14 cellular contexts compared by ENCODE assay signal in genomic region chr10:123890761-123891146, GRCh38. TPM values are rescaled to one million over a fixed set of nuclear protein-coding genes. Genes with fewer than 3 reads are reported as not detected.
DNase-seq lines count a peak whose midpoint lies in the region; ATAC-seq and TF ChIP-seq lines count a peak whose summit lies in the region.
"Had no signal": no experiment of that assay in that cellular context is flagged by ENCODE, and none has a peak within 500 bp of the region (broad histone marks: within the 10 kb centered on the region; RNA-seq: fewer than 3 reads in every experiment).

No MANE protein-coding gene starts in this region.

- H3K9me3 Mint-ChIP-seq in endodermal cell: no peaks in the 10 kb centered on the region

- H3K27ac ChIP-seq in endodermal cell (ENCODE audit: low read depth, low read length) (no peak overlapping the region), mesodermal cell (ENCODE audit: low read depth, low read length, severe bottlenecking) (no peak overlapping the region), subcutaneous abdominal adipose tissue (ENCODE audit: low read depth, low read length) (peak overlapping the region; percentile 57)
- H3K27ac ChIP-seq: PC-9 had no signal

- H3K27ac Mint-ChIP-seq in endodermal cell: no peak overlapping the region

- H3K9me3 ChIP-seq in endodermal cell (ENCODE audit: control insufficient read depth, low read length): no peaks in the 10 kb centered on the region
- H3K9me3 ChIP-seq in mesodermal cell (ENCODE audit: control insufficient read depth, low read length): peaks cover 3% of the 10 kb centered on the region
- no peaks in the 10 kb centered on the region for H3K9me3 ChIP-seq in subcutaneous abdominal adipose tissue (ENCODE audit: control insufficient read depth in 5 of 5, low read length in 5 of 5)

- WGBS in endodermal cell (ENCODE audit: insufficient coverage in 1 of 2, insufficient read length in 1 of 2), 2 experiments: 74 to 87% methylated on average over 4 to 6 of the region's 6 CpGs
- 68 to 73% methylated on average over 3 to 5 of the region's 6 CpGs for WGBS in mesodermal cell (ENCODE audit: insufficient coverage in 2 of 2), 2 experiments

- peak overlapping the region; percentile 48 for H3K4me3 Mint-ChIP-seq in endodermal cell

- peaks cover 47% of the 10 kb centered on the region for H3K27me3 Mint-ChIP-seq in endodermal cell (ENCODE audit: insufficient read depth)

- no peaks in the 10 kb centered on the region for H3K4me1 ChIP-seq in endodermal cell (ENCODE audit: control insufficient read depth, insufficient read depth, low read length)
- H3K4me1 ChIP-seq in mesodermal cell (ENCODE audit: control insufficient read depth, insufficient read depth, low read length, poor library complexity, severe bottlenecking): peaks cover 11% of the 10 kb centered on the region
- peaks cover 3 to 12% (median 9%) of the 10 kb centered on the region in 5 donors for H3K4me1 ChIP-seq in subcutaneous abdominal adipose tissue (ENCODE audit: control insufficient read depth in 5 of 5, insufficient read depth in 5 of 5, low read length in 5 of 5)

- ATAC-seq in GM19023 (IDR thresholded peaks at IDR 0.05; ENCODE audit: unreplicated experiment) (no peak), HG03460 (IDR thresholded peaks at IDR 0.05; ENCODE audit: unreplicated experiment) (no peak)

- peaks cover 6% of the 10 kb centered on the region for H3K4me1 Mint-ChIP-seq in endodermal cell

- DNase-seq in H7: peak; percentile 55
- DNase-seq in endodermal cell: no peak
- DNase-seq in NCI-H2107 treated with DMSO at 0.1 percent for 48 hours (lab: John Stamatoyannopoulos, UW; ENCODE audit: unreplicated experiment): no peak
- DNase-seq in DMS53 treated with DMSO at 0.1 percent for 48 hours (lab: John Stamatoyannopoulos, UW; ENCODE audit: unreplicated experiment): no peak
- DNase-seq: activated effector memory CD4-positive, alpha-beta T cell treated with Interleukin-2 at 50 U/mL for 16 hours; PC-9; stimulated activated CD4-positive, alpha-beta T cell treated with anti-CD3 and anti-CD28 coated beads, Interleukin-2, amount 100 ng/mL, for 24 hours had no signal

- TF ChIP-seq CTCF in endodermal cell (conservative IDR thresholded peaks at IDR 0.05): no peak

- H3K27me3 ChIP-seq in H7 (ENCODE audit: control insufficient read depth, insufficient read depth, low read length) (peaks cover 23% of the 10 kb centered on the region), endodermal cell (ENCODE audit: control insufficient read depth, insufficient read depth, low read length, poor library complexity, severe bottlenecking) (peaks cover 33% of the 10 kb centered on the region), subcutaneous abdominal adipose tissue (ENCODE audit: control insufficient read depth in 5 of 5, insufficient read depth in 4 of 5, low read length in 5 of 5) (peaks cover 0 to 11% (median 7%) of the 10 kb centered on the region in 5 donors)

- H3K36me3 ChIP-seq in H7 (replicated peaks; ENCODE audit: control insufficient read depth, insufficient read depth, low read length): no peaks in the 10 kb centered on the region
- H3K36me3 ChIP-seq in endodermal cell (ENCODE audit: control insufficient read depth, insufficient read depth, low read length): no peaks in the 10 kb centered on the region
- peaks cover 3% of the 10 kb centered on the region for H3K36me3 ChIP-seq in mesodermal cell (ENCODE audit: control insufficient read depth, insufficient read depth, low read length)
- no peaks in the 10 kb centered on the region for H3K36me3 ChIP-seq in subcutaneous abdominal adipose tissue (ENCODE audit: control insufficient read depth in 5 of 5, insufficient read depth in 5 of 5, low read length in 5 of 5)

- H3K4me3 ChIP-seq in H7 (ENCODE audit: insufficient read depth, low read depth, low read length): peak overlapping the region; percentile 53
- H3K4me3 ChIP-seq in endodermal cell (ENCODE audit: low read length): peak overlapping the region; percentile 70
- H3K4me3 ChIP-seq in mesodermal cell (ENCODE audit: extremely low read depth, insufficient read depth, low read length, poor library complexity, severe bottlenecking): peak overlapping the region; percentile 49
- H3K4me3 ChIP-seq in subcutaneous abdominal adipose tissue (ENCODE audit: low read depth in 1 of 5, low read length in 5 of 5): peak overlapping the region; percentile 14 to 66 (median 39)
- H3K4me3 ChIP-seq: PC-9 had no signal

- H3K9ac ChIP-seq in endodermal cell (ENCODE audit: extremely low read depth, low read length, poor library complexity, severe bottlenecking) (no peak overlapping the region), subcutaneous abdominal adipose tissue (ENCODE audit: low read length in 5 of 5) (peak overlapping the region in 2 of 5 donors; percentile 7 to 54)

- H3K36me3 Mint-ChIP-seq in endodermal cell (ENCODE audit: low read depth): no peaks in the 10 kb centered on the region

RNA-seq across cellular contexts. Expression of gene CPXM2, which starts 0.9 kb away (rescaled TPM):
- 2.9 and 3.1 TPM in 2 replicates for total RNA-seq in H7 (2014; rRNA removed; shearing (Covaris generic))
- total RNA-seq in endodermal cell: 1 to 10 TPM; 1.4 to 1.9 TPM
- polyA plus RNA-seq in endodermal cell (2013, experiment 1 of 2): 1.1 TPM
- 0.91 TPM for polyA plus RNA-seq in endodermal cell (2013, experiment 2 of 2)
- 13.4 TPM for polyA plus RNA-seq in mesodermal cell (2013, experiment 1 of 2)
- polyA plus RNA-seq in mesodermal cell (2013, experiment 2 of 2): 12.5 TPM
- total RNA-seq: G401; MCF 10A; PC-9; T-helper 1 cell treated with Interleukin-12 subunit alpha and Interleukin-12 subunit beta and Interleukin-4 antibody, amounts not matched to agents 30 ng/mL and 1 ng/mL, for 36 hours had no signal
